Comparison of ENCODE assay signal across 8 cellular contexts in genomic region chr2:238286551-238286950, GRCh38. TPM values are rescaled to one million over a fixed set of nuclear protein-coding genes. Genes with fewer than 3 reads are reported as not detected.
A peak's percentile ranks its signal among the peaks of the same experiment; 100 is the strongest.
DNase-seq lines count a peak whose midpoint lies in the region; ATAC-seq and TF ChIP-seq lines count a peak whose summit lies in the region.

No MANE protein-coding gene starts in this region.

- H3K4me3 Mint-ChIP-seq in activated CD4-positive, alpha-beta memory T cell treated with anti-CD3 and anti-CD28 coated beads for 36 hours: no peak overlapping the region
- no peak overlapping the region for H3K4me3 Mint-ChIP-seq in activated CD4-positive, alpha-beta memory T cell treated with anti-CD3 and anti-CD28 coated beads, Interleukin-2, amount 10 ng/mL, durations not matched to agents 7 days and 5 days
- H3K4me3 Mint-ChIP-seq in progenitor cell of endocrine pancreas (ENCODE audit: low read depth): peak overlapping the region; percentile 83

- H3K27me3 Mint-ChIP-seq in activated CD4-positive, alpha-beta memory T cell treated with anti-CD3 and anti-CD28 coated beads for 36 hours: no peaks in the 10 kb centered on the region
- no peaks in the 10 kb centered on the region for H3K27me3 Mint-ChIP-seq in activated CD4-positive, alpha-beta memory T cell treated with anti-CD3 and anti-CD28 coated beads, Interleukin-2, amount 10 ng/mL, durations not matched to agents 7 days and 5 days
- no peaks in the 10 kb centered on the region for H3K27me3 Mint-ChIP-seq in progenitor cell of endocrine pancreas

- no peaks in the 10 kb centered on the region for H3K9me2 ChIP-seq in SU-DHL-6 (replicated peaks; ENCODE audit: insufficient read depth, low read length)

- POLR2A ChIA-PET in activated CD4-positive, alpha-beta memory T cell treated with anti-CD3 and anti-CD28 coated beads for 36 hours (lab: Charles Lee): no interaction called here
- POLR2A ChIA-PET in activated CD4-positive, alpha-beta memory T cell treated with anti-CD3 and anti-CD28 coated beads, Interleukin-2, amount 10 ng/mL, durations not matched to agents 7 days and 5 days (lab: Charles Lee): no interaction called here

- H3K9me3 Mint-ChIP-seq in activated CD4-positive, alpha-beta memory T cell treated with anti-CD3 and anti-CD28 coated beads for 36 hours: no peaks in the 10 kb centered on the region
- no peaks in the 10 kb centered on the region for H3K9me3 Mint-ChIP-seq in activated CD4-positive, alpha-beta memory T cell treated with anti-CD3 and anti-CD28 coated beads, Interleukin-2, amount 10 ng/mL, durations not matched to agents 7 days and 5 days
- no peaks in the 10 kb centered on the region for H3K9me3 Mint-ChIP-seq in progenitor cell of endocrine pancreas (ENCODE audit: low read depth)

- H3K9ac ChIP-seq in SU-DHL-6 (ENCODE audit: low read length): peak overlapping the region; percentile 80; the same call in 1 of the 2 replicates

- H3K9me3 ChIP-seq in SU-DHL-6 (ENCODE audit: insufficient read depth, low read length): no peaks in the 10 kb centered on the region

- peak; percentile 30 for DNase-seq in activated CD4-positive, alpha-beta memory T cell treated with anti-CD3 and anti-CD28 coated beads for 36 hours
- no peak for DNase-seq in activated CD4-positive, alpha-beta memory T cell treated with anti-CD3 and anti-CD28 coated beads, Interleukin-2, amount 10 ng/mL, durations not matched to agents 7 days and 5 days
- DNase-seq in fibroblast of the conjunctiva (ENCODE audit: low read depth) (peak; percentile 64), progenitor cell of endocrine pancreas (ENCODE audit: low spot score, unreplicated experiment) (no peak), GDM1 (lab: John Stamatoyannopoulos, UW) (no peak), NOMO-1 treated with dmso at 0.1 percent for 144 hours (lab: John Stamatoyannopoulos, UW; ENCODE audit: unreplicated experiment) (no peak)

- peaks cover 67% of the 10 kb centered on the region for H3K79me2 ChIP-seq in SU-DHL-6 (ENCODE audit: insufficient read depth, low read length)

- H2AFZ ChIP-seq in SU-DHL-6 (ENCODE audit: low read depth, low read length, severe bottlenecking): no peak overlapping the region

- intact Hi-C loops in activated CD4-positive, alpha-beta memory T cell treated with anti-CD3 and anti-CD28 coated beads for 36 hours (cut with micrococcal nuclease): loop anchor here (5.0 to 10.0 kb wide), 2 partner anchors 222 to 599 kb away; partner anchors contain the start of gene SCLY

- H3F3A ChIP-seq in SU-DHL-6 (ENCODE audit: insufficient read depth): peaks cover 13% of the 10 kb centered on the region; the same call in 1 of the 2 replicates

- no peaks in the 10 kb centered on the region for H3K36me3 Mint-ChIP-seq in activated CD4-positive, alpha-beta memory T cell treated with anti-CD3 and anti-CD28 coated beads for 36 hours
- H3K36me3 Mint-ChIP-seq in activated CD4-positive, alpha-beta memory T cell treated with anti-CD3 and anti-CD28 coated beads, Interleukin-2, amount 10 ng/mL, durations not matched to agents 7 days and 5 days (ENCODE audit: low read depth): no peaks in the 10 kb centered on the region
- no peaks in the 10 kb centered on the region for H3K36me3 Mint-ChIP-seq in progenitor cell of endocrine pancreas (ENCODE audit: insufficient read depth)

- no peak overlapping the region for H3K27ac ChIP-seq in SU-DHL-6 (ENCODE audit: low read depth, low read length)

- ATAC-seq in HG03439 (IDR thresholded peaks at IDR 0.05; ENCODE audit: unreplicated experiment): no peak

- peak overlapping the region; percentile 78 for H3K4me2 ChIP-seq in SU-DHL-6 (ENCODE audit: low read depth, low read length, poor library complexity, severe bottlenecking)

- CTCF ChIA-PET in activated CD4-positive, alpha-beta memory T cell treated with anti-CD3 and anti-CD28 coated beads for 36 hours (lab: Charles Lee): interaction anchor here (1.0 to 1.1 kb wide), 2 partner anchors 22 to 23 kb away, joined by 3 read pairs; no protein-coding TSS in a partner anchor
- CTCF ChIA-PET in activated CD4-positive, alpha-beta memory T cell treated with anti-CD3 and anti-CD28 coated beads, Interleukin-2, amount 10 ng/mL, durations not matched to agents 7 days and 5 days (lab: Charles Lee): interaction anchor here (3.1 kb wide), 1 partner anchor 24 kb away, joined by 10 read pairs; no protein-coding TSS in a partner anchor

- H4K20me1 ChIP-seq in SU-DHL-6 (ENCODE audit: low read depth, low read length): peaks cover 7% of the 10 kb centered on the region; the same call in 1 of the 2 replicates

- no peak for TF ChIP-seq CTCF in SU-DHL-6 (IDR thresholded peaks at IDR 0.05; ENCODE audit: insufficient read depth, low read length, poor library complexity, severe bottlenecking)
- TF ChIP-seq CTCF in progenitor cell of endocrine pancreas (IDR thresholded peaks at IDR 0.05; ENCODE audit: unreplicated experiment): no peak

- H3K27me3 ChIP-seq in SU-DHL-6 (ENCODE audit: low read length): no peaks in the 10 kb centered on the region

- H3K36me3 ChIP-seq in SU-DHL-6 (ENCODE audit: low read length): no peaks in the 10 kb centered on the region

- peaks cover 39% of the 10 kb centered on the region for H3K4me1 Mint-ChIP-seq in activated CD4-positive, alpha-beta memory T cell treated with anti-CD3 and anti-CD28 coated beads for 36 hours (ENCODE audit: low read depth)
- peaks cover 25% of the 10 kb centered on the region for H3K4me1 Mint-ChIP-seq in activated CD4-positive, alpha-beta memory T cell treated with anti-CD3 and anti-CD28 coated beads, Interleukin-2, amount 10 ng/mL, durations not matched to agents 7 days and 5 days
- peaks cover 62% of the 10 kb centered on the region for H3K4me1 Mint-ChIP-seq in progenitor cell of endocrine pancreas (ENCODE audit: low read depth)

- no peak overlapping the region for H3K4me3 ChIP-seq in SU-DHL-6 (ENCODE audit: insufficient read depth, low read length, poor library complexity, severe bottlenecking)

- no peak overlapping the region for H3K27ac Mint-ChIP-seq in activated CD4-positive, alpha-beta memory T cell treated with anti-CD3 and anti-CD28 coated beads for 36 hours
- H3K27ac Mint-ChIP-seq in activated CD4-positive, alpha-beta memory T cell treated with anti-CD3 and anti-CD28 coated beads, Interleukin-2, amount 10 ng/mL, durations not matched to agents 7 days and 5 days: no peak overlapping the region
- peak overlapping the region; percentile 95 for H3K27ac Mint-ChIP-seq in progenitor cell of endocrine pancreas

RNA-seq across cellular contexts. Expression of gene PER2, which starts 1.9 kb away (rescaled TPM):
- total RNA-seq in activated CD4-positive, alpha-beta memory T cell treated with anti-CD3 and anti-CD28 coated beads for 36 hours: 1 to 10 TPM; 5.5 to 7.2 TPM
- total RNA-seq in activated CD4-positive, alpha-beta memory T cell treated with anti-CD3 and anti-CD28 coated beads, Interleukin-2, amount 10 ng/mL, durations not matched to agents 7 days and 5 days: 1 to 10 TPM; 8.7 to 9.2 TPM
- total RNA-seq in progenitor cell of endocrine pancreas: 14.3 and 20.2 TPM in 2 replicates

RNA-seq across cellular contexts. Expression of gene TRAF3IP1, which starts 33.8 kb away (rescaled TPM):
- total RNA-seq in activated CD4-positive, alpha-beta memory T cell treated with anti-CD3 and anti-CD28 coated beads for 36 hours: 1 to 10 TPM; 8.0 to 9.3 TPM
- total RNA-seq in activated CD4-positive, alpha-beta memory T cell treated with anti-CD3 and anti-CD28 coated beads, Interleukin-2, amount 10 ng/mL, durations not matched to agents 7 days and 5 days: 1 to 10 TPM; 5.4 to 7.0 TPM
- total RNA-seq in progenitor cell of endocrine pancreas: 26.1 and 27.0 TPM in 2 replicates

RNA-seq across cellular contexts. Expression of gene HES6, which starts 46.7 kb away (rescaled TPM):
- 1 to 10 TPM; 3.1 to 3.3 TPM for total RNA-seq in activated CD4-positive, alpha-beta memory T cell treated with anti-CD3 and anti-CD28 coated beads for 36 hours
- total RNA-seq in activated CD4-positive, alpha-beta memory T cell treated with anti-CD3 and anti-CD28 coated beads, Interleukin-2, amount 10 ng/mL, durations not matched to agents 7 days and 5 days: 1 to 10 TPM; 2.7 to 3.7 TPM
- total RNA-seq in progenitor cell of endocrine pancreas: 64.2 and 64.7 TPM in 2 replicates

Comparison
In these comparisons a context has a peak if more than half of its experiments do, and no peak if none do; other contexts are left out.
1. DNase-seq: peak in activated CD4-positive, alpha-beta memory T cell treated with anti-CD3 and anti-CD28 coated beads for 36 hours (single experiment) and fibroblast of the conjunctiva (single experiment); none in activated CD4-positive, alpha-beta memory T cell treated with anti-CD3 and anti-CD28 coated beads, Interleukin-2, amount 10 ng/mL, durations not matched to agents 7 days and 5 days (single experiment), progenitor cell of endocrine pancreas (single experiment), GDM1 (single experiment) and NOMO-1 treated with dmso at 0.1 percent for 144 hours (single experiment).
2. RNA of gene HES6, which starts 46.7 kb away (total RNA-seq): 64.2 to 64.7 TPM in progenitor cell of endocrine pancreas; 2.7 to 3.7 TPM in activated CD4-positive, alpha-beta memory T cell treated with anti-CD3 and anti-CD28 coated beads, Interleukin-2, amount 10 ng/mL, durations not matched to agents 7 days and 5 days and 3.1 to 3.3 TPM in activated CD4-positive, alpha-beta memory T cell treated with anti-CD3 and anti-CD28 coated beads for 36 hours; every median in the first group is over 10 times any median in the second.